In genomic region chr19:47581605-47582319, GRCh38 we compare ENCODE assay signal across 1 cellular context.
TF ChIP-seq lines count a peak whose summit lies in the region.

No MANE protein-coding gene starts in this region.

TF ChIP-seq in A549, 52 proteins besides CTCF, POLR2A, EP300 and RAD21 (continued from another document):
- TF ChIP-seq BHLHE40 (IDR thresholded peaks at IDR 0.05; ENCODE audit: low read depth, low read length), result no peak
- TF ChIP-seq NR3C1 (IDR thresholded peaks at IDR 0.05), result no peak
